In the genomic region with DNA sequence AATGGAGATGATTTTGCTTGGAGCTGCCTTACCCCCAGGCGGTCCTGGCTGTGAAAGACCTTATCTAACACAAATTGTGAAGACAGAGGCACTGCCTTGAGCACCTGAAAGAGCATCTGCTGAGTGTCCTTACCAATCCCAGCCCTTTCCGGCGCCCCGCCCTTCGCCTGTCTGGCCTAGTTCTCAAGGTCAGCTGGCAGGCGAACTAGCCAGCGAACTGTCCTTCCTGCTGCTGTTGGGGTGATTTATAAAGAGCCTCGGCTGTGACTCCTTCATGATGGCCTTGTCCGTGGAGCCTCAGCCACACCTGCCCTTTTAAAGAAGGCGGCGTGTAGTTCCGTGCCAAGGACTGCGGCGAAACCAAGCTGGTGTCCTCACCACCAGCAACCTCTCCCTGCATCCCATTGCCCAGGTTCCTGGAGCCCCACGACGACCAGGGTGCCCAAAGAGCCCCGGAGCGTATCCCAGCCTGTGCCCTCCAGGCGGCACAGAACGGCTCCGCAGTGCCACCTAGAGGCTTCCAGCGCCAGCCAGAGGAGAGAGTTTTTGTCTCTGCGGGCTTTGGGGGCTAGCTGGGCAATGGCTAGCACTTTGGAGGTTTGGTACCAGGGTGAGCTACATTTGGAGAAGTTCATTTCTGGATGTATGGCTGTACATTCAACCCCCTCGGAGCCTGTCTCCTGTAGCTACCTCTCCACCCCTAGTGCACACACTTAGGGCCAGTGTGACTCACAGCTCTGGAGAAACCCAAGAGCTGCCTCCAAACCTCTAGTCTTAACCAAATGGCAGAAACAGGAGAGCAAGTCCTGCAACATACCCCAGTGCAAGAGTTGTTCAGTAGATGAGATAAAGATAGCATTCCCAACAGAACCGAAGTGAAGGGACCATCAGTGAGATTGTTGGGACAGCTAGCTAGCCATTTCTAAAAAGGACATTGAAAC, we compare ENCODE assay signal across 1 cellular context.
TF ChIP-seq lines count a peak whose summit lies in the region.

No MANE protein-coding gene starts in this region.

TF ChIP-seq in endothelial cell of umbilical vein, 7 proteins besides CTCF, POLR2A, EP300 and RAD21:
- TF ChIP-seq JUN (IDR thresholded peaks at IDR 0.05; ENCODE audit: borderline replicate concordance, insufficient read depth, insufficient read length, low read depth): no peak
- no peak for TF ChIP-seq EZH2 (IDR thresholded peaks at IDR 0.05; ENCODE audit: borderline replicate concordance, low read depth, low read length, severe bottlenecking)
- TF ChIP-seq, protein P1, sequence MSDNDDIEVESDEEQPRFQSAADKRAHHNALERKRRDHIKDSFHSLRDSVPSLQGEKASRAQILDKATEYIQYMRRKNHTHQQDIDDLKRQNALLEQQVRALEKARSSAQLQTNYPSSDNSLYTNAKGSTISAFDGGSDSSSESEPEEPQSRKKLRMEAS (IDR thresholded peaks at IDR 0.05; ENCODE audit: insufficient read depth, insufficient read length): no peak
- no peak for TF ChIP-seq GATA2 (IDR thresholded peaks at IDR 0.05; ENCODE audit: insufficient read depth, insufficient read length, low read depth, low read length)
- no peak for TF ChIP-seq MYC (IDR thresholded peaks at IDR 0.05; ENCODE audit: low read depth, low read length)
- no peak for TF ChIP-seq FOS (IDR thresholded peaks at IDR 0.05; ENCODE audit: borderline replicate concordance, insufficient read depth, low read length)
- no peak for TF ChIP-seq POLR2AphosphoS5 (IDR thresholded peaks at IDR 0.05; ENCODE audit: insufficient read depth, low read depth, low read length)
